9 cellular contexts compared by ENCODE assay signal in genomic region chr2:42046819-42047487, GRCh38. TPM values are rescaled to one million over a fixed set of nuclear protein-coding genes. Genes with fewer than 3 reads are reported as not detected.
DNase-seq lines count a peak whose midpoint lies in the region; ATAC-seq and TF ChIP-seq lines count a peak whose summit lies in the region.
"Had no signal": no experiment of that assay in that cellular context is flagged by ENCODE, and none has a peak within 500 bp of the region (broad histone marks: within the 10 kb centered on the region; RNA-seq: fewer than 3 reads in every experiment).

No MANE protein-coding gene starts in this region.

- DNase-seq in CD8-positive, alpha-beta T cell: peak in 1 of 7 experiments; percentile 18
- no peak for DNase-seq in activated naive CD4-positive, alpha-beta T cell treated with anti-CD3 and anti-CD28 coated beads, Interleukin-2, amount 10 ng/mL, durations not matched to agents 7 days and 5 days
- no peak for DNase-seq in smooth muscle cell (lab: John Stamatoyannopoulos, UW; ENCODE audit: unreplicated experiment)
- no peak for DNase-seq in mucosa of gallbladder (ENCODE audit: low spot score)
- no peak for DNase-seq in AG08395 (ENCODE audit: low spot score)

- peaks cover 34% of the 10 kb centered on the region for H3K79me2 ChIP-seq in smooth muscle cell (ENCODE audit: low read depth)

- H3K36me3 ChIP-seq in CD8-positive, alpha-beta T cell (ENCODE audit: insufficient read depth, low read length): no peaks in the 10 kb centered on the region
- H3K36me3 ChIP-seq in iPS-15b (ENCODE audit: control insufficient read depth, insufficient read depth, low read length): no peaks in the 10 kb centered on the region
- no peaks in the 10 kb centered on the region for H3K36me3 ChIP-seq in smooth muscle cell (ENCODE audit: low read depth)

- intact Hi-C loops in CD8-positive, alpha-beta T cell (cut with DNase I, micrococcal nuclease): no loop called here

- peaks cover 16% of the 10 kb centered on the region for H3F3A ChIP-seq in smooth muscle cell (ENCODE audit: low read depth)

- no peaks in the 10 kb centered on the region for H4K20me1 ChIP-seq in smooth muscle cell (ENCODE audit: low read depth)

- TF ChIP-seq CTCF in CD8-positive, alpha-beta T cell (IDR thresholded peaks at IDR 0.05): no peak
- TF ChIP-seq CTCF in smooth muscle cell (IDR thresholded peaks at IDR 0.05; ENCODE audit: borderline replicate concordance, insufficient read depth, poor library complexity, severe bottlenecking): no peak

- no peak overlapping the region for H3K27ac ChIP-seq in CD8-positive, alpha-beta T cell (ENCODE audit: low read depth, low read length)
- H3K27ac ChIP-seq in smooth muscle cell (ENCODE audit: low read depth): peak overlapping the region; percentile 27
- H3K27ac ChIP-seq: HL-60 had no signal

- H3K27me3 Mint-ChIP-seq in CD8-positive, alpha-beta T cell (ENCODE audit: low read depth): peaks cover 56% of the 10 kb centered on the region
- peaks cover 92% of the 10 kb centered on the region for H3K27me3 Mint-ChIP-seq in activated naive CD4-positive, alpha-beta T cell treated with anti-CD3 and anti-CD28 coated beads, Interleukin-2, amount 10 ng/mL, durations not matched to agents 7 days and 5 days

- peaks cover 6% of the 10 kb centered on the region for H3K4me1 ChIP-seq in CD8-positive, alpha-beta T cell (ENCODE audit: insufficient read depth, low read length)
- H3K4me1 ChIP-seq in iPS-15b (ENCODE audit: control insufficient read depth, insufficient read depth, low read length) (peaks cover 23% of the 10 kb centered on the region), smooth muscle cell (ENCODE audit: low read depth) (peaks cover 55% of the 10 kb centered on the region)

- peak overlapping the region; percentile 66 for H2AFZ ChIP-seq in smooth muscle cell (ENCODE audit: low read depth)

- H3K9ac ChIP-seq in iPS-15b (ENCODE audit: low read depth, low read length) (no peak overlapping the region), smooth muscle cell (ENCODE audit: low read depth) (no peak overlapping the region)

- peaks cover 23% of the 10 kb centered on the region for H3K27me3 ChIP-seq in CD8-positive, alpha-beta T cell (ENCODE audit: insufficient read depth, low read length)
- H3K27me3 ChIP-seq in iPS-15b (ENCODE audit: control insufficient read depth, insufficient read depth, low read length): peaks cover 11% of the 10 kb centered on the region
- H3K27me3 ChIP-seq in smooth muscle cell (ENCODE audit: low read depth): no peaks in the 10 kb centered on the region

- POLR2A ChIA-PET in CD8-positive, alpha-beta T cell (lab: Charles Lee): no interaction called here

- H3K4me3 Mint-ChIP-seq in CD8-positive, alpha-beta T cell: peak overlapping the region; percentile 79
- peak overlapping the region; percentile 41 for H3K4me3 Mint-ChIP-seq in activated naive CD4-positive, alpha-beta T cell treated with anti-CD3 and anti-CD28 coated beads, Interleukin-2, amount 10 ng/mL, durations not matched to agents 7 days and 5 days

- H3K9me3 Mint-ChIP-seq in CD8-positive, alpha-beta T cell: no peaks in the 10 kb centered on the region
- no peaks in the 10 kb centered on the region for H3K9me3 Mint-ChIP-seq in activated naive CD4-positive, alpha-beta T cell treated with anti-CD3 and anti-CD28 coated beads, Interleukin-2, amount 10 ng/mL, durations not matched to agents 7 days and 5 days

- peak; percentile 29 for ATAC-seq in CD8-positive, alpha-beta T cell
- ATAC-seq in HG03139 (IDR thresholded peaks at IDR 0.05; ENCODE audit: unreplicated experiment) (peak; percentile 5), HG03432 (IDR thresholded peaks at IDR 0.05; ENCODE audit: unreplicated experiment) (no peak)

- H3K27ac Mint-ChIP-seq in CD8-positive, alpha-beta T cell: no peak overlapping the region
- H3K27ac Mint-ChIP-seq in activated naive CD4-positive, alpha-beta T cell treated with anti-CD3 and anti-CD28 coated beads, Interleukin-2, amount 10 ng/mL, durations not matched to agents 7 days and 5 days: no peak overlapping the region

- 2% methylated on average over 38 of the region's 39 CpGs for WGBS in smooth muscle cell (ENCODE audit: low lambda C conversion rate)

- H3K4me1 Mint-ChIP-seq in CD8-positive, alpha-beta T cell (ENCODE audit: low read depth): peaks cover 9% of the 10 kb centered on the region
- peaks cover 7% of the 10 kb centered on the region for H3K4me1 Mint-ChIP-seq in activated naive CD4-positive, alpha-beta T cell treated with anti-CD3 and anti-CD28 coated beads, Interleukin-2, amount 10 ng/mL, durations not matched to agents 7 days and 5 days

- no peaks in the 10 kb centered on the region for H3K36me3 Mint-ChIP-seq in CD8-positive, alpha-beta T cell
- H3K36me3 Mint-ChIP-seq in activated naive CD4-positive, alpha-beta T cell treated with anti-CD3 and anti-CD28 coated beads, Interleukin-2, amount 10 ng/mL, durations not matched to agents 7 days and 5 days: no peaks in the 10 kb centered on the region

- no peaks in the 10 kb centered on the region for H3K9me3 ChIP-seq in CD8-positive, alpha-beta T cell (ENCODE audit: low read length)
- no peaks in the 10 kb centered on the region for H3K9me3 ChIP-seq in iPS-15b (ENCODE audit: control insufficient read depth, insufficient read depth, low read length)
- H3K9me3 ChIP-seq in smooth muscle cell (replicated peaks; ENCODE audit: low read depth): no peaks in the 10 kb centered on the region

- H3K4me3 ChIP-seq in CD8-positive, alpha-beta T cell (ENCODE audit: low read depth, low read length): peak overlapping the region; percentile 41
- H3K4me3 ChIP-seq in iPS-15b (ENCODE audit: low read depth, low read length): peak overlapping the region; percentile 87
- peak overlapping the region; percentile 72 for H3K4me3 ChIP-seq in smooth muscle cell

- CTCF ChIA-PET in CD8-positive, alpha-beta T cell (lab: Charles Lee): no interaction called here
- CTCF ChIA-PET in activated naive CD4-positive, alpha-beta T cell treated with anti-CD3 and anti-CD28 coated beads, Interleukin-2, amount 10 ng/mL, durations not matched to agents 7 days and 5 days (lab: Charles Lee): no interaction called here

- peak overlapping the region; percentile 92 for H3K4me2 ChIP-seq in smooth muscle cell

RNA-seq across cellular contexts. Expression of gene PKDCC, which starts 0.9 kb away (rescaled TPM):
- total RNA-seq in CD8-positive, alpha-beta T cell: not detected
- total RNA-seq in smooth muscle cell (15.2 and 22.9 TPM in 2 replicates), mucosa of gallbladder (128 TPM)
- 5.1 and 12.2 TPM in 2 replicates for polyA plus RNA-seq in smooth muscle cell

Comparison
In these comparisons a context has a peak if more than half of its experiments do, and no peak if none do; other contexts are left out.
1. RNA of gene PKDCC, which starts 0.9 kb away (total RNA-seq): 128 TPM in mucosa of gallbladder (single experiment) and 15.2 to 22.9 TPM in smooth muscle cell; not detected in CD8-positive, alpha-beta T cell; every median in the first group is over 10 times any median in the second.
2. Peak in every context shown above with its lines, with median percentiles within 50 percentile points of each other: H3K4me3 ChIP-seq.